7 cellular contexts compared by ENCODE assay signal in the genomic region with DNA sequence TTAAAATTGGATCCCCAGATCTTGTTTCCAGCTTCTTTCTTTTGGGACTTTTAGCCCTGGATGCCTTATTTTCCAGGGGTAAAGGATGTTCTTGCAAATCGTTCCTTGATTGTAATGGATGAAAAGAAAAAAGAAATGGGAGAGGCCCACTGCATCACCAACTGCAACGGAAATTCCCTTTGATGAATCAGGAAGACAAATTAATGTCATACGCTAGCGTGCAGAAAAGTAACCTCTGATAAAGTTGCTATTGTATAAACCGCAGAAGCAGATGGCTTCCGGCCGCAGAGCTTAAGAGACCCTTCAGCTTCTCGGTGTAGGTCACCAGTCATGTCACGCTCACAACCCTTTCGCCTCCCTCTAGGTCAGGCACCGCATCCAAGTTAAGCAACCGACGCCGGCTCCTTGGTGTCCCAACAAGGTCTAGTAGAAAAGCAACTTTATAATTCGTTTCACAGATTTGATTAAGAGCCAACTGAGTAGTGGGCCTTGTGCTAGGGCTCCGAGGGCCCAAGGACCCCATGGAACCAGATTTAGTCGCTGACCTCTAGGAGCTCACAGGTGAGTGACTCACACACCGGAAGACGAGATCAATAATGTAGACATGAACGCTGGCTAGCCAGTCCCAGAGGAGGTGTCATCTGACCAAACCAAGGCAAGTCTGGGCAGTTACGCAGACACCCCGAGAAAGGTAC. TPM values are rescaled to one million over a fixed set of nuclear protein-coding genes. Genes with fewer than 3 reads are reported as not detected.
A peak's percentile ranks its signal among the peaks of the same experiment; 100 is the strongest.
DNase-seq lines count a peak whose midpoint lies in the region; ATAC-seq, FAIRE-seq and TF ChIP-seq lines count a peak whose summit lies in the region.

No MANE protein-coding gene starts in this region.

- peaks cover 37% of the 10 kb centered on the region for H3K36me3 Mint-ChIP-seq in activated CD4-positive, alpha-beta memory T cell treated with anti-CD3 and anti-CD28 coated beads for 36 hours

- H3K9ac ChIP-seq in H1 (replicated peaks in 1 of 4; ENCODE audit: extremely low read depth in 1 of 4, low read depth in 3 of 4, low read length in 3 of 4) (peak overlapping the region in 3 of 4 experiments; percentile 80 to 100 (median 90); a peak in 6 of 7 replicates), muscle layer of colon (ENCODE audit: low read length) (peak overlapping the region; percentile 94)

- H3K9me3 Mint-ChIP-seq in activated CD4-positive, alpha-beta memory T cell treated with anti-CD3 and anti-CD28 coated beads for 36 hours: no peaks in the 10 kb centered on the region

- H3K27me3 ChIP-seq in H1 (replicated peaks in 1 of 4; ENCODE audit: control insufficient read depth in 3 of 4, extremely low read depth in 1 of 4, insufficient read depth in 3 of 4, low read length in 3 of 4): no peaks in the 10 kb centered on the region
- no peaks in the 10 kb centered on the region for H3K27me3 ChIP-seq in muscle layer of colon (ENCODE audit: control insufficient read depth in 1 of 2, insufficient read depth in 2 of 2, low read length in 2 of 2)

- peak overlapping the region; percentile 96 to 100 (median 98) for H3K4me3 ChIP-seq in H1 (ENCODE audit: extremely low read depth in 1 of 4, insufficient read depth in 2 of 4, low read depth in 3 of 4, low read length in 4 of 4)
- peak overlapping the region; percentile 88 to 89 for H3K4me3 ChIP-seq in muscle layer of colon (ENCODE audit: low read depth in 1 of 2, low read length in 2 of 2)

- FAIRE-seq in GM18507 (lab: Jason Lieb, UNC): peak; percentile 98
- no peak for FAIRE-seq in H1 (lab: Jason Lieb, UNC)

- H4K5ac ChIP-seq in H1 (ENCODE audit: insufficient read length, low read depth, low read length): peak overlapping the region; percentile 64

- no peak for TF ChIP-seq EP300 in H1 (IDR thresholded peaks at IDR 0.05; ENCODE audit: borderline replicate concordance in 1 of 2, low read depth in 2 of 2, low read length in 2 of 2)

- H4K91ac ChIP-seq in H1 (replicated peaks; ENCODE audit: insufficient read length, low read length): peak overlapping the region; percentile 41

- TF ChIP-seq POLR2A in H1 (IDR thresholded peaks at IDR 0.05; ENCODE audit: control extremely low read depth in 1 of 2, low read depth in 2 of 2, low read length in 2 of 2): peak; percentile 30 to 59

- ATAC-seq in HG02759 (IDR thresholded peaks at IDR 0.05; ENCODE audit: unreplicated experiment): peak; percentile 47

- H2BK5ac ChIP-seq in H1 (ENCODE audit: low read depth, low read length): peak overlapping the region; percentile 89

- peak overlapping the region; percentile 44 for H2AFZ ChIP-seq in H1 (ENCODE audit: low read length)

- H3K4me1 Mint-ChIP-seq in activated CD4-positive, alpha-beta memory T cell treated with anti-CD3 and anti-CD28 coated beads for 36 hours (ENCODE audit: low read depth): peaks cover 40% of the 10 kb centered on the region

- no peak overlapping the region for H2BK15ac ChIP-seq in H1 (ENCODE audit: low read length)

- H3K27me3 Mint-ChIP-seq in activated CD4-positive, alpha-beta memory T cell treated with anti-CD3 and anti-CD28 coated beads for 36 hours: no peaks in the 10 kb centered on the region

- peak overlapping the region; percentile 78 to 82 for H3K4me2 ChIP-seq in H1 (ENCODE audit: insufficient read depth in 1 of 2, low read depth in 2 of 2, low read length in 2 of 2)

- TF ChIP-seq RAD21 in H1 (IDR thresholded peaks at IDR 0.05 in 1 of 2, conservative IDR thresholded peaks at IDR 0.05 in 1 of 2; ENCODE audit: low read depth in 2 of 2, low read length in 2 of 2): no peak

- H3K4me3 Mint-ChIP-seq in activated CD4-positive, alpha-beta memory T cell treated with anti-CD3 and anti-CD28 coated beads for 36 hours: peak overlapping the region; percentile 87

- H2BK12ac ChIP-seq in H1 (ENCODE audit: low read depth, low read length): no peak overlapping the region

- H3K27ac ChIP-seq in H1 (ENCODE audit: low read depth, low read length): peak overlapping the region; percentile 79
- peak overlapping the region; percentile 94 for H3K27ac ChIP-seq in muscle layer of colon (ENCODE audit: low read depth, low read length)

- H2AK5ac ChIP-seq in H1 (ENCODE audit: low read depth, low read length): no peak overlapping the region

- H4K20me1 ChIP-seq in H1 (replicated peaks in 1 of 2; ENCODE audit: control insufficient read depth in 1 of 2, insufficient read depth in 2 of 2, low read length in 2 of 2): peaks cover 0 to 3% of the 10 kb centered on the region in 2 experiments

- H3K18ac ChIP-seq in H1 (ENCODE audit: extremely low read depth, low read length): no peak overlapping the region; the same call in 1 of the 2 replicates

- peaks cover 9 to 32% of the 10 kb centered on the region in 2 experiments; a peak in 3 of 4 replicates for H3K79me2 ChIP-seq in H1 (ENCODE audit: control insufficient read depth in 1 of 2, insufficient read depth in 2 of 2, low read length in 2 of 2)

- H3K4ac ChIP-seq in H1 (replicated peaks; ENCODE audit: insufficient read length, low read depth, low read length): peak overlapping the region; percentile 27

- no peak overlapping the region for H3K14ac ChIP-seq in H1 (ENCODE audit: insufficient read length)

- H3K23me2 ChIP-seq in H1 (ENCODE audit: low read depth, low read length): no peaks in the 10 kb centered on the region

- no peak for TF ChIP-seq CTCF in H1 (IDR thresholded peaks at IDR 0.05; ENCODE audit: control extremely low read depth in 1 of 3, insufficient read depth in 1 of 3, low read depth in 1 of 3, low read length in 3 of 3)

- H3K23ac ChIP-seq in H1 (ENCODE audit: insufficient read length): no peak overlapping the region

- H3K79me1 ChIP-seq in H1 (ENCODE audit: low read depth, low read length): no peaks in the 10 kb centered on the region

- H3K4me1 ChIP-seq in H1 (replicated peaks in 1 of 4; ENCODE audit: control insufficient read depth in 3 of 4, insufficient read depth in 4 of 4, low read length in 3 of 4) (peaks cover 0 to 2% (median 2%) of the 10 kb centered on the region in 4 experiments; a peak in 4 of 7 replicates), muscle layer of colon (ENCODE audit: insufficient read depth, low read length) (peaks cover 56% of the 10 kb centered on the region)

- WGBS in H1 (ENCODE audit: extremely low coverage in 1 of 2, insufficient coverage in 1 of 2, insufficient read length in 1 of 2, insufficient replicate concordance in 2 of 2, low coverage in 1 of 2, low lambda C conversion rate in 2 of 2, missing lambda C conversion rate in 1 of 2), 2 experiments: 4% methylated on average over 22 of the region's 22 CpGs; no CpG with 5 or more reads in 1 of the 2 experiments

- no peak overlapping the region for H2BK20ac ChIP-seq in H1 (ENCODE audit: low read length)

- H3K36me3 ChIP-seq in H1 (ENCODE audit: control insufficient read depth in 2 of 4, insufficient read depth in 4 of 4, low read length in 3 of 4): peaks cover 0 to 7% (median 0%) of the 10 kb centered on the region in 4 experiments; a peak in 1 of 8 replicates
- no peaks in the 10 kb centered on the region for H3K36me3 ChIP-seq in muscle layer of colon (ENCODE audit: insufficient read depth, low read length)

- no peak overlapping the region for H2BK120ac ChIP-seq in H1 (replicated peaks; ENCODE audit: low read depth, low read length)

- H3K9me3 ChIP-seq in H1 (ENCODE audit: insufficient read depth in 2 of 2, low read depth in 1 of 2, low read length in 1 of 2): no peaks in the 10 kb centered on the region
- H3K9me3 ChIP-seq in muscle layer of colon (ENCODE audit: low read length): no peaks in the 10 kb centered on the region

- POLR2A ChIA-PET in activated CD4-positive, alpha-beta memory T cell treated with anti-CD3 and anti-CD28 coated beads for 36 hours (lab: Charles Lee): interaction anchor here (0.7 to 3.6 kb wide), 8 partner anchors 10 to 836 kb away, joined by 3 to 20 read pairs (median 6); partner anchors contain the start of genes FAM111B and SELENOH
- POLR2A ChIA-PET in H1 (lab: Charles Lee; ENCODE audit: partially characterized antibody): interaction anchor here (0.6 to 2.0 kb wide), 17 partner anchors 9 to 1314 kb away, joined by 3 to 13 read pairs (median 3); no protein-coding TSS in a partner anchor

- DNase-seq in GM18507 (ENCODE audit: extremely low spot score, insufficient read length, low read depth): no peak
- peak; percentile 53 for DNase-seq in NCI-H2196 treated with DMSO at 0.1 percent for 48 hours (lab: John Stamatoyannopoulos, UW; ENCODE audit: unreplicated experiment)
- DNase-seq in activated CD4-positive, alpha-beta memory T cell treated with anti-CD3 and anti-CD28 coated beads for 36 hours: peak; percentile 88
- DNase-seq in H1 (ENCODE audit: low read depth in 1 of 2, low spot score in 2 of 2): peak in 1 of 2 experiments; percentile 74
- peak; percentile 55 to 78 for DNase-seq in stimulated activated CD8-positive, alpha-beta memory T cell treated with anti-CD3 and anti-CD28 coated beads, Interleukin-7, amount 100 ng/mL, for 48 hours (ENCODE audit: extremely low read depth in 1 of 2, low read depth in 1 of 2)

- CTCF ChIA-PET in activated CD4-positive, alpha-beta memory T cell treated with anti-CD3 and anti-CD28 coated beads for 36 hours (lab: Charles Lee): interaction anchor here (0.8 to 3.3 kb wide), 12 partner anchors 9 to 100 kb away, joined by 3 to 28 read pairs (median 4); no protein-coding TSS in a partner anchor
- CTCF ChIA-PET in H1 (lab: Charles Lee; ENCODE audit: partially characterized antibody): interaction anchor here (0.6 to 3.1 kb wide), 8 partner anchors 10 to 571 kb away, joined by 3 to 26 read pairs (median 4); no protein-coding TSS in a partner anchor

- intact Hi-C loops in activated CD4-positive, alpha-beta memory T cell treated with anti-CD3 and anti-CD28 coated beads for 36 hours (cut with micrococcal nuclease): loop anchor here (1.0 to 5.0 kb wide), 19 partner anchors 43 to 1250 kb away; partner anchors contain the start of genes CLP1, FAM111A, MED19 and OSBP

- peak overlapping the region; percentile 87; the same call in 1 of the 2 replicates for H4K8ac ChIP-seq in H1 (ENCODE audit: extremely low read depth, insufficient read depth, low read length)

- peak overlapping the region; percentile 75 for H3K56ac ChIP-seq in H1 (replicated peaks; ENCODE audit: insufficient read length, low read depth, low read length)

- peak overlapping the region; percentile 100 for H3K27ac Mint-ChIP-seq in activated CD4-positive, alpha-beta memory T cell treated with anti-CD3 and anti-CD28 coated beads for 36 hours

RNA-seq across cellular contexts. Expression of gene ZFP91, which starts 1.3 kb away (rescaled TPM):
- total RNA-seq in activated CD4-positive, alpha-beta memory T cell treated with anti-CD3 and anti-CD28 coated beads for 36 hours: 10 to 100 TPM; 34.9 to 36.1 TPM
- 29.0 and 29.5 TPM in 2 replicates for total RNA-seq in H1 (2021; fragmentation: NEBNext Ultra II Directional; extraction: Animal tissue kit (Norgen Biotek cat#: 25700))
- polyA plus RNA-seq in H1 (2011; rRNA removed): 7.8 and 10.7 TPM in 2 replicates
- 13.4 TPM for polyA plus RNA-seq in H1 (2011; cell fraction: cytosol; rRNA removed)
- 8.6 TPM for polyA plus RNA-seq in H1 (2011; cell fraction: nucleus; rRNA removed)
- 11.2 to 19.7 TPM (median 12.8 TPM) in 4 replicates for polyA plus RNA-seq in H1 (2012, experiment 1 of 2)
- 3.1 TPM for polyA plus RNA-seq in H1 (2012, experiment 2 of 2)
- polyA plus RNA-seq in H1 (2013, experiment 1 of 2): 27.9 TPM
- polyA plus RNA-seq in H1 (2013, experiment 2 of 2): 25.8 TPM
- 14.0 and 16.6 TPM in 2 replicates for polyA minus RNA-seq in H1 (2011; rRNA and poly(A)+ RNA removed)
- polyA minus RNA-seq in H1 (2011; cell fraction: cytosol; rRNA and poly(A)+ RNA removed): 10.3 TPM
- 32.9 TPM for polyA minus RNA-seq in H1 (2011; cell fraction: nucleus; rRNA and poly(A)+ RNA removed)

RNA-seq across cellular contexts. Expression of gene LPXN, which starts 1.9 kb away (rescaled TPM):
- total RNA-seq in activated CD4-positive, alpha-beta memory T cell treated with anti-CD3 and anti-CD28 coated beads for 36 hours: 100 to 1,000 TPM; 108 TPM
- total RNA-seq in H1 (2021; fragmentation: NEBNext Ultra II Directional; extraction: Animal tissue kit (Norgen Biotek cat#: 25700)): 0.69 and 1.4 TPM in 2 replicates
- 2.5 and 2.7 TPM in 2 replicates for polyA plus RNA-seq in H1 (2011; rRNA removed)
- polyA plus RNA-seq in H1 (2011; cell fraction: cytosol; rRNA removed): 3.0 TPM
- 5.6 TPM for polyA plus RNA-seq in H1 (2011; cell fraction: nucleus; rRNA removed)
- 1.1 to 1.5 TPM (median 1.4 TPM) in 4 replicates for polyA plus RNA-seq in H1 (2012, experiment 1 of 2)
- polyA plus RNA-seq in H1 (2012, experiment 2 of 2): 0.37 TPM
- 1.2 TPM for polyA plus RNA-seq in H1 (2013, experiment 1 of 2)
- 1.3 TPM for polyA plus RNA-seq in H1 (2013, experiment 2 of 2)
- polyA minus RNA-seq in H1 (2011; rRNA and poly(A)+ RNA removed): 5.1 and 6.7 TPM in 2 replicates
- not detected for polyA minus RNA-seq in H1 (2011; cell fraction: cytosol; rRNA and poly(A)+ RNA removed)
- polyA minus RNA-seq in H1 (2011; cell fraction: nucleus; rRNA and poly(A)+ RNA removed): 10.1 TPM

RNA-seq across cellular contexts. Expression of gene CNTF, which starts 44.9 kb away (rescaled TPM):
- 1 to 10 TPM; 1.3 to 1.6 TPM for total RNA-seq in activated CD4-positive, alpha-beta memory T cell treated with anti-CD3 and anti-CD28 coated beads for 36 hours
- 1.5 and 1.9 TPM in 2 replicates for total RNA-seq in H1 (2021; fragmentation: NEBNext Ultra II Directional; extraction: Animal tissue kit (Norgen Biotek cat#: 25700))
- polyA plus RNA-seq in H1 (2011; rRNA removed): 0.33 and 0.41 TPM in 2 replicates
- 0.37 TPM for polyA plus RNA-seq in H1 (2011; cell fraction: cytosol; rRNA removed)
- polyA plus RNA-seq in H1 (2011; cell fraction: nucleus; rRNA removed): 1.3 TPM
- 0.27 to 1.7 TPM (median 0.62 TPM) in 4 replicates for polyA plus RNA-seq in H1 (2012, experiment 1 of 2)
- not detected for polyA plus RNA-seq in H1 (2012, experiment 2 of 2)
- 0.51 TPM for polyA plus RNA-seq in H1 (2013, experiment 1 of 2)
- polyA plus RNA-seq in H1 (2013, experiment 2 of 2): 0.40 TPM
- 3.0 and 4.6 TPM in 2 replicates for polyA minus RNA-seq in H1 (2011; rRNA and poly(A)+ RNA removed)
- polyA minus RNA-seq in H1 (2011; cell fraction: cytosol; rRNA and poly(A)+ RNA removed): 2.1 TPM
- polyA minus RNA-seq in H1 (2011; cell fraction: nucleus; rRNA and poly(A)+ RNA removed): 26.0 TPM

Comparison
In these comparisons a context has a peak if more than half of its experiments do, and no peak if none do; other contexts are left out.
1. RNA of gene LPXN, which starts 1.9 kb away (total RNA-seq): 108 TPM in activated CD4-positive, alpha-beta memory T cell treated with anti-CD3 and anti-CD28 coated beads for 36 hours; 0.69 to 1.4 TPM in H1; every median in the first group is over 10 times any median in the second.